Comparison of ENCODE assay signal across 1 cellular context in the genomic region with DNA sequence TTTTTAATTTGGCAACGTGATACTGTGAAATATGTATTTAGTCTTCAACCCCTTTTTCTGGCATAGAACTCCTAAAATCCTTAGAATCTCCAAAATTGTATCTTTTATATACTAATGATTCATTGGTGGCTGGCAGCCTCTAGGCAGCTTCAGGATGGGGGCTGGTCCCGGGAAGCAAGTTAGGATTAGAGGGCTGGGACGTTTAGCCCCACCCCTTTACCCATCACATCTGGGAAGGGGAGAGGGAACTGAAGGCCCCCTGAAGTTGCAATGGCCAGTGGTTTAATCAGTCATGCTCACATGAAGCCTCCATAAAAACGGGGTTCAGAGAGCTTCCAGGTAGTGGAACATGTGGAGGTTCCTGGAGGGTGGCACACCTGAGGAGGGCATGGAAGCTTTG.
TF ChIP-seq lines count a peak whose summit lies in the region.

No MANE protein-coding gene starts in this region.

TF ChIP-seq in H1, 55 proteins besides CTCF, POLR2A, EP300 and RAD21:
- TF ChIP-seq CEBPB (IDR thresholded peaks at IDR 0.05; ENCODE audit: low read depth, low read length) = no peak
- TF ChIP-seq SAP30 (IDR thresholded peaks at IDR 0.05; ENCODE audit: insufficient read depth, insufficient replicate concordance, low read length) = no peak
- TF ChIP-seq BACH1 (IDR thresholded peaks at IDR 0.05; ENCODE audit: low read length) = no peak
- no peak for TF ChIP-seq CHD1 (IDR thresholded peaks at IDR 0.05; ENCODE audit: low read depth, low read length)
- TF ChIP-seq HDAC6 (IDR thresholded peaks at IDR 0.05; ENCODE audit: low read depth, low read length) = no peak
- TF ChIP-seq POLR2AphosphoS5 (IDR thresholded peaks at IDR 0.05; ENCODE audit: low read depth, low read length) = no peak
- TF ChIP-seq SP4 (IDR thresholded peaks at IDR 0.05; ENCODE audit: low read length) = no peak
